18 cellular contexts compared by ENCODE assay signal in genomic region chrX:68203656-68204055, GRCh38.
DNase-seq lines count a peak whose midpoint lies in the region; ATAC-seq and TF ChIP-seq lines count a peak whose summit lies in the region.
"Had no signal": no experiment of that assay in that cellular context is flagged by ENCODE, and none has a peak within 500 bp of the region (broad histone marks: within the 10 kb centered on the region; RNA-seq: fewer than 3 reads in every experiment).

No MANE protein-coding gene starts in this region.

- no peak overlapping the region for H3K27ac Mint-ChIP-seq in endodermal cell
- H3K27ac Mint-ChIP-seq: activated naive CD8-positive, alpha-beta T cell; activated T-helper 1 cell treated with anti-CD3 and anti-CD28 coated beads, Interleukin-12 subunit alpha, Interleukin-12 subunit beta, Interleukin-2, Interleukin-4 antibody, amounts not matched to agents 30 ng/mL and 10 ng/mL and 1 ng/mL, durations not matched to agents 14 hours and 24 hours and 36 hours had no signal

- ATAC-seq in GM21423 (IDR thresholded peaks at IDR 0.05; ENCODE audit: unreplicated experiment) (peak; percentile 86), HG03139 (IDR thresholded peaks at IDR 0.05; ENCODE audit: unreplicated experiment) (peak; percentile 94), sciatic nerve (no peak)
- ATAC-seq: body of pancreas, left lobe of liver had no signal

- no peaks in the 10 kb centered on the region for H3K27me3 ChIP-seq in endodermal cell (ENCODE audit: control insufficient read depth, insufficient read depth, low read length, poor library complexity, severe bottlenecking)
- H3K27me3 ChIP-seq: body of pancreas had no signal

- H3K9me3 Mint-ChIP-seq in endodermal cell: peaks cover 38% of the 10 kb centered on the region
- H3K9me3 Mint-ChIP-seq: activated T-helper 1 cell treated with anti-CD3 and anti-CD28 coated beads, Interleukin-12 subunit alpha, Interleukin-12 subunit beta, Interleukin-2, Interleukin-4 antibody, amounts not matched to agents 30 ng/mL and 10 ng/mL and 1 ng/mL, durations not matched to agents 14 hours and 24 hours and 36 hours had no signal

- no peak for TF ChIP-seq CTCF in endodermal cell (conservative IDR thresholded peaks at IDR 0.05)

- no peaks in the 10 kb centered on the region for H3K4me1 Mint-ChIP-seq in endodermal cell

- no peaks in the 10 kb centered on the region for H3K27me3 Mint-ChIP-seq in endodermal cell (ENCODE audit: insufficient read depth)
- H3K27me3 Mint-ChIP-seq: activated naive CD8-positive, alpha-beta T cell had no signal

- H3K36me3 Mint-ChIP-seq in endodermal cell (ENCODE audit: low read depth): no peaks in the 10 kb centered on the region
- H3K36me3 Mint-ChIP-seq: activated naive CD8-positive, alpha-beta T cell had no signal

- intact Hi-C loops in sciatic nerve (cut with DNase I): no loop called here

- H3K4me3 Mint-ChIP-seq in endodermal cell: no peak overlapping the region
- H3K4me3 Mint-ChIP-seq: activated naive CD8-positive, alpha-beta T cell; activated T-helper 1 cell treated with anti-CD3 and anti-CD28 coated beads, Interleukin-12 subunit alpha, Interleukin-12 subunit beta, Interleukin-2, Interleukin-4 antibody, amounts not matched to agents 30 ng/mL and 10 ng/mL and 1 ng/mL, durations not matched to agents 14 hours and 24 hours and 36 hours had no signal

- H3K36me3 ChIP-seq in endodermal cell (ENCODE audit: control insufficient read depth, insufficient read depth, low read length): no peaks in the 10 kb centered on the region

- H3K9ac ChIP-seq in endodermal cell (ENCODE audit: extremely low read depth, low read length, poor library complexity, severe bottlenecking): no peak overlapping the region

- no peaks in the 10 kb centered on the region for H3K4me1 ChIP-seq in endodermal cell (ENCODE audit: control insufficient read depth, insufficient read depth, low read length)
- H3K4me1 ChIP-seq: body of pancreas had no signal

- 99% methylated on average over 2 of the region's 2 CpGs; no CpG with 5 or more reads in 1 of the 2 experiments for WGBS in endodermal cell (ENCODE audit: insufficient coverage in 1 of 2, insufficient read length in 1 of 2), 2 experiments

- no peaks in the 10 kb centered on the region for H3K9me3 ChIP-seq in endodermal cell (ENCODE audit: control insufficient read depth, low read length)
- H3K9me3 ChIP-seq: body of pancreas had no signal

- H3K27ac ChIP-seq in endodermal cell (ENCODE audit: low read depth, low read length): no peak overlapping the region
- H3K27ac ChIP-seq: body of pancreas had no signal

- DNase-seq in CD1c-positive myeloid dendritic cell (ENCODE audit: extremely low spot score): peak; percentile 53
- peak; percentile 56 for DNase-seq in NOMO-1 treated with DMSO at 0.1 percent for 48 hours (lab: John Stamatoyannopoulos, UW; ENCODE audit: unreplicated experiment)
- DNase-seq in activated T-cell treated with anti-CD3 and anti-CD28 coated beads, Interleukin-2, amount 50 U/mL, for 48 hours: no peak
- no peak for DNase-seq in endodermal cell
- DNase-seq in sciatic nerve (ENCODE audit: low spot score): no peak
- DNase-seq in amniotic stem cell (lab: John Stamatoyannopoulos, UW): no peak
- DNase-seq: body of pancreas; head of caudate nucleus; NCI-H1436 treated with DMSO at 0.1 percent for 48 hours; NCI-H2171 treated with DMSO at 0.1 percent for 48 hours; NCI-H774; stimulated activated CD4-positive, alpha-beta T cell treated with anti-CD3 and anti-CD28 coated beads, Interleukin-4, amount 100 ng/mL, for 4 hours; T1000 had no signal

- no peak overlapping the region for H3K4me3 ChIP-seq in endodermal cell (ENCODE audit: low read length)
- H3K4me3 ChIP-seq: body of pancreas had no signal

Comparison
In these comparisons a context has a peak if more than half of its experiments do, and no peak if none do; other contexts are left out.
1. DNase-seq: peak in CD1c-positive myeloid dendritic cell (single experiment) and NOMO-1 treated with DMSO at 0.1 percent for 48 hours (single experiment); none in activated T-cell treated with anti-CD3 and anti-CD28 coated beads, Interleukin-2, amount 50 U/mL, for 48 hours (0 of 2), endodermal cell (single experiment), sciatic nerve (single experiment) and amniotic stem cell (single experiment).